ENCODE assay signal across 9 cellular contexts in the genomic region with DNA sequence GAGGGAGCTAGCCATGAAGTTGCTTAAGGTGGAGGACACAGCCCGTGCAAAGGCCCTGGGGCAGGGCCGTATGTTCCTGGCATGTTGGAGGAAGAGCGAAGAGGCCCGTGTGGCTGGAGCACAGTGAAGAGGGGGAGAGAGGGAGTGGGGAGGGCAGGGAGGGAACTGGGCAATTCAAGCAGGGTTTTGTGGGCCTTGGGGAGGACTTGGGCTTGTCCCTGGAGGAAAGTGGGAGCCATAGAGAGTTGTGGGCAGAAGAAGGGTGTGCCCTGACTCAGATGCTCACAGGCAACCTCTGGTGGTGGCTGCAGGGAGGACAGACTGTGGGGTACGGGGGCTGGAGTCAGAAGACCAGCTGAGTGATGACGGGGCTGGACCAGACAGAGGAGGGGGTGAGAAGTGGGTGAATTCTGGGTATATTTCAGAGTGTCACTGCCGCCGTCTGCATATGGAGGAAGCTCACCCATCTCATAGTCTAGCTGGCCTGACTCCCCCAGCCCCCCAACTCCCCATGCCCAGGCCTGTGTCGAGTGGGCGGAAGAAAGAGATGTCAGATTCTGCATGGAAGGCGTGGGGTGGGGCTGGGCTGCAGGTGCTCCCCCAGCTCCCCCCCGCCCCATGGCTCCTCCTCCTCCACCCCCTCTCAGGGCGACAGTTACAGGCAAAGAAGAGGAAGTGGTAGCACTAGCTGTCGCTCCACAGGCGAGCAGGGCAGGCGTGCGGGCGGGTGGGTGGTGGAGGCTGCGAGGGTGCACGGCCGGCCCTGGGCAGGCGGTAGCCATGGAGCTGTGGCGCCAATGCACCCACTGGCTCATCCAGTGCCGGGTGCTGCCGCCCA. TPM values are rescaled to one million over a fixed set of nuclear protein-coding genes. Genes with fewer than 3 reads are reported as not detected.
A peak's percentile ranks its signal among the peaks of the same experiment; 100 is the strongest.
DNase-seq lines count a peak whose midpoint lies in the region; ATAC-seq, FAIRE-seq and TF ChIP-seq lines count a peak whose summit lies in the region.
"Had no signal": no experiment of that assay in that cellular context is flagged by ENCODE, and none has a peak within 500 bp of the region (broad histone marks: within the 10 kb centered on the region; RNA-seq: fewer than 3 reads in every experiment).

Gene VAV1 (plus strand): TSS at position 681 of the 838 bp plus-strand sequence. CDS start 100 bp downstream, at position 781.

- no peak for FAIRE-seq in urothelium cell line (lab: Jason Lieb, UNC)

- H3K4me3 ChIP-seq in GM23338 (no peak within 1 kb of the TSS), right lobe of liver (peak within 1 kb of the TSS; percentile 32 to 57 (median 36))

- peaks cover 32% of the 10 kb centered on the region for H3K36me3 Mint-ChIP-seq in GM23338 (ENCODE audit: low read depth)

- H3K27me3 Mint-ChIP-seq in GM23338 (ENCODE audit: insufficient read depth, low read depth, poor library complexity), result peaks cover 13% of the 10 kb centered on the region

- H3K27me3 ChIP-seq in GM23338 (ENCODE audit: insufficient read depth) (no peaks in the 10 kb centered on the region), right lobe of liver (no peaks in the 10 kb centered on the region)

- TF ChIP-seq CTCF in GM23338 (conservative IDR thresholded peaks at IDR 0.05; ENCODE audit: low read depth in 2 of 2) (peak in 1 of 2 experiments; percentile 47; a peak in 3 of 4 replicates), right lobe of liver (IDR thresholded peaks at IDR 0.05) (peak in 1 of 4 donors; percentile 23), RWPE1 (conservative IDR thresholded peaks at IDR 0.05; ENCODE audit: low read depth) (no peak)

- H3K36me3 ChIP-seq in GM23338 (ENCODE audit: insufficient read depth) (no peaks in the 10 kb centered on the region), right lobe of liver (no peaks in the 10 kb centered on the region)

- H3K9me3 Mint-ChIP-seq in GM23338, result peaks cover 54% of the 10 kb centered on the region

- H4K20me1 ChIP-seq in GM23338 (replicated peaks; ENCODE audit: insufficient read depth), result no peaks in the 10 kb centered on the region

- H3K9me3 ChIP-seq in right lobe of liver, result no peaks in the 10 kb centered on the region

- H3K4me1 ChIP-seq in GM23338 (ENCODE audit: insufficient read depth), result peaks cover 10% of the 10 kb centered on the region; the same call in 1 of the 2 replicates
- H3K4me1 ChIP-seq in right lobe of liver, result peaks cover 0 to 8% (median under 1%) of the 10 kb centered on the region in 4 donors

- ATAC-seq in GM23338 (no peak), right lobe of liver (peak; percentile 55 to 75 (median 62))

- H3K27ac ChIP-seq in GM23338 (ENCODE audit: low read depth) (no peak within 1 kb of the TSS), right lobe of liver (peak within 1 kb of the TSS in 2 of 3 donors; percentile 37 to 67), RWPE1 (no peak within 1 kb of the TSS)

- H3K27ac Mint-ChIP-seq in GM23338, result no peak within 1 kb of the TSS

- WGBS in right lobe of liver (ENCODE audit: insufficient coverage, low coverage, low lambda C conversion rate, missing lambda C conversion rate), result 57% methylated on average over 12 of the region's 25 CpGs

- H3K4me3 Mint-ChIP-seq in GM23338, result no peak within 1 kb of the TSS

- intact Hi-C loops in right lobe of liver (cut with DNase I), result no loop called here

- peak; percentile 53 for DNase-seq in Ammon's horn (ENCODE audit: low spot score)
- peak; percentile 36 for DNase-seq in GM23338 (ENCODE audit: low spot score)
- DNase-seq in SKM-1 (lab: John Stamatoyannopoulos, UW; ENCODE audit: unreplicated experiment), result peak; percentile 94
- peak; percentile 72 for DNase-seq in activated gamma-delta T cell treated with anti-CD3 and anti-CD28 coated beads, Interleukin-2, amount 50 U/mL, for 16 hours (ENCODE audit: low read depth)
- peak; percentile 65 to 78 (median 72) for DNase-seq in right lobe of liver
- peak; percentile 59 to 76 for DNase-seq in stimulated activated CD8-positive, alpha-beta memory T cell treated with anti-CD3 and anti-CD28 coated beads, Interleukin-2, amount 100 ng/mL, for 1 hour (ENCODE audit: low read depth in 2 of 2)
- DNase-seq in RWPE1 (ENCODE audit: low spot score), result no peak
- no peak for DNase-seq in urothelium cell line (ENCODE audit: low spot score)

- H3K4me1 Mint-ChIP-seq in GM23338, result 0 out of 3 replicates have a peak, but pooled peaks cover 4% of the 10 kb centered on the region

- H3F3A ChIP-seq in GM23338 (replicated peaks; ENCODE audit: low read depth), result no peaks in the 10 kb centered on the region

- CTCF ChIA-PET in RWPE1 (lab: Yijun Ruan, JAX), result interaction anchor here (1.0 kb wide), 1 partner anchor 11 kb away, joined by 5 read pairs; no protein-coding TSS in a partner anchor

- H2AFZ ChIP-seq in GM23338, result peak within 1 kb of the TSS; percentile 94

- no peaks in the 10 kb centered on the region for H3K9me2 ChIP-seq in GM23338 (ENCODE audit: insufficient read depth)

- H3K4me2 ChIP-seq in GM23338, result peak within 1 kb of the TSS; percentile 51; the same call in 1 of the 2 replicates

- no peaks in the 10 kb centered on the region for H3K79me2 ChIP-seq in GM23338 (replicated peaks; ENCODE audit: insufficient read depth)

- TF ChIP-seq POLR2A in right lobe of liver (IDR thresholded peaks at IDR 0.05), result no peak

- POLR2A ChIA-PET in RWPE1 (lab: Yijun Ruan, JAX; ENCODE audit: low non-redundant PET), result no interaction called here

TF ChIP-seq in GM23338, 12 proteins besides CTCF, POLR2A, EP300 and RAD21 (continues in another document):
- TF ChIP-seq ZNF114 (CRISPR knock-in tag; IDR thresholded peaks at IDR 0.05), result no peak
- no peak for TF ChIP-seq ZNF331 (CRISPR knock-in tag; IDR thresholded peaks at IDR 0.05; ENCODE audit: low read depth)
- no peak for TF ChIP-seq JUNB (IDR thresholded peaks at IDR 0.05; ENCODE audit: unreplicated experiment)
- no peak for TF ChIP-seq EZH2phosphoT487 (IDR thresholded peaks at IDR 0.05; ENCODE audit: unreplicated experiment)
- TF ChIP-seq EZH2 (IDR thresholded peaks at IDR 0.05; ENCODE audit: low read depth, unreplicated experiment), result no peak
- TF ChIP-seq, protein P1, sequence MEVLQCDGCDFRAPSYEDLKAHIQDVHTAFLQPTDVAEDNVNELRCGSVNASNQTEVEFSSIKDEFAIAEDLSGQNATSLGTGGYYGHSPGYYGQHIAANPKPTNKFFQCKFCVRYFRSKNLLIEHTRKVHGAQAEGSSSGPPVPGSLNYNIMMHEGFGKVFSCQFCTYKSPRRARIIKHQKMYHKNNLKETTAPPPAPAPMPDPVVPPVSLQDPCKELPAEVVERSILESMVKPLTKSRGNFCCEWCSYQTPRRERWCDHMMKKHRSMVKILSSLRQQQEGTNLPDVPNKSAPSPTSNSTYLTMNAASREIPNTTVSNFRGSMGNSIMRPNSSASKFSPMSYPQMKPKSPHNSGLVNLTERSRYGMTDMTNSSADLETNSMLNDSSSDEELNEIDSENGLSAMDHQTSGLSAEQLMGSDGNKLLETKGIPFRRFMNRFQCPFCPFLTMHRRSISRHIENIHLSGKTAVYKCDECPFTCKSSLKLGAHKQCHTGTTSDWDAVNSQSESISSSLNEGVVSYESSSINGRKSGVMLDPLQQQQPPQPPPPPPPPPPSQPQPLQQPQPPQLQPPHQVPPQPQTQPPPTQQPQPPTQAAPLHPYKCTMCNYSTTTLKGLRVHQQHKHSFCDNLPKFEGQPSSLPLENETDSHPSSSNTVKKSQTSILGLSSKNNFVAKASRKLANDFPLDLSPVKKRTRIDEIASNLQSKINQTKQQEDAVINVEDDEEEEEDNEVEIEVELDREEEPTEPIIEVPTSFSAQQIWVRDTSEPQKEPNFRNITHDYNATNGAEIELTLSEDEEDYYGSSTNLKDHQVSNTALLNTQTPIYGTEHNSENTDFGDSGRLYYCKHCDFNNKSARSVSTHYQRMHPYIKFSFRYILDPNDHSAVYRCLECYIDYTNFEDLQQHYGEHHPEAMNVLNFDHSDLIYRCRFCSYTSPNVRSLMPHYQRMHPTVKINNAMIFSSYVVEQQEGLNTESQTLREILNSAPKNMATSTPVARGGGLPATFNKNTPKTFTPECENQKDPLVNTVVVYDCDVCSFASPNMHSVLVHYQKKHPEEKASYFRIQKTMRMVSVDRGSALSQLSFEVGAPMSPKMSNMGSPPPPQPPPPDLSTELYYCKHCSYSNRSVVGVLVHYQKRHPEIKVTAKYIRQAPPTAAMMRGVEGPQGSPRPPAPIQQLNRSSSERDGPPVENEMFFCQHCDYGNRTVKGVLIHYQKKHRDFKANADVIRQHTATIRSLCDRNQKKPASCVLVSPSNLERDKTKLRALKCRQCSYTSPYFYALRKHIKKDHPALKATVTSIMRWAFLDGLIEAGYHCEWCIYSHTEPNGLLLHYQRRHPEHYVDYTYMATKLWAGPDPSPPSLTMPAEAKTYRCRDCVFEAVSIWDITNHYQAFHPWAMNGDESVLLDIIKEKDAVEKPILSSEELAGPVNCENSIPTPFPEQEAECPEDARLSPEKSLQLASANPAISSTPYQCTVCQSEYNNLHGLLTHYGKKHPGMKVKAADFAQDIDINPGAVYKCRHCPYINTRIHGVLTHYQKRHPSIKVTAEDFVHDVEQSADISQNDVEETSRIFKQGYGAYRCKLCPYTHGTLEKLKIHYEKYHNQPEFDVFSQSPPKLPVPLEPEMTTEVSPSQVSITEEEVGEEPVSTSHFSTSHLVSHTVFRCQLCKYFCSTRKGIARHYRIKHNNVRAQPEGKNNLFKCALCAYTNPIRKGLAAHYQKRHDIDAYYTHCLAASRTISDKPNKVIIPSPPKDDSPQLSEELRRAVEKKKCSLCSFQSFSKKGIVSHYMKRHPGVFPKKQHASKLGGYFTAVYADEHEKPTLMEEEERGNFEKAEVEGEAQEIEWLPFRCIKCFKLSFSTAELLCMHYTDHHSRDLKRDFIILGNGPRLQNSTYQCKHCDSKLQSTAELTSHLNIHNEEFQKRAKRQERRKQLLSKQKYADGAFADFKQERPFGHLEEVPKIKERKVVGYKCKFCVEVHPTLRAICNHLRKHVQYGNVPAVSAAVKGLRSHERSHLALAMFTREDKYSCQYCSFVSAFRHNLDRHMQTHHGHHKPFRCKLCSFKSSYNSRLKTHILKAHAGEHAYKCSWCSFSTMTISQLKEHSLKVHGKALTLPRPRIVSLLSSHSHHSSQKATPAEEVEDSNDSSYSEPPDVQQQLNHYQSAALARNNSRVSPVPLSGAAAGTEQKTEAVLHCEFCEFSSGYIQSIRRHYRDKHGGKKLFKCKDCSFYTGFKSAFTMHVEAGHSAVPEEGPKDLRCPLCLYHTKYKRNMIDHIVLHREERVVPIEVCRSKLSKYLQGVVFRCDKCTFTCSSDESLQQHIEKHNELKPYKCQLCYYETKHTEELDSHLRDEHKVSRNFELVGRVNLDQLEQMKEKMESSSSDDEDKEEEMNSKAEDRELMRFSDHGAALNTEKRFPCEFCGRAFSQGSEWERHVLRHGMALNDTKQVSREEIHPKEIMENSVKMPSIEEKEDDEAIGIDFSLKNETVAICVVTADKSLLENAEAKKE (CRISPR knock-in tag; IDR thresholded peaks at IDR 0.05), result no peak
- no peak for TF ChIP-seq POLR2AphosphoS5 (IDR thresholded peaks at IDR 0.05; ENCODE audit: low read depth)
- no peak for TF ChIP-seq NANOG (IDR thresholded peaks at IDR 0.05; ENCODE audit: borderline replicate concordance)
- TF ChIP-seq CREB1 (CRISPR knock-in tag; IDR thresholded peaks at IDR 0.05; ENCODE audit: low read depth), result no peak
- TF ChIP-seq STAT1 (IDR thresholded peaks at IDR 0.05; ENCODE audit: unreplicated experiment), result no peak

RNA-seq across cellular contexts. Expression of gene VAV1, which starts in this region (rescaled TPM):
- total RNA-seq in GM23338 (2014; rRNA removed; shearing (Covaris generic)), result 1.7 and 1.8 TPM in 2 replicates
- 0.82 and 1.0 TPM in 2 replicates for polyA plus RNA-seq in GM23338 (2016; fragmentation: Nextera tagmentation; extraction: Ambion mirVana)
- total RNA-seq in right lobe of liver, result 1 to 10 TPM; 1.1 to 7.9 (median 3.1) TPM
- polyA plus RNA-seq: BJ had no signal

Comparison
In these comparisons a context has a peak if more than half of its experiments do, and no peak if none do; other contexts are left out.
1. DNase-seq: peak in Ammon's horn (single experiment), GM23338 (single experiment), SKM-1 (single experiment), activated gamma-delta T cell treated with anti-CD3 and anti-CD28 coated beads, Interleukin-2, amount 50 U/mL, for 16 hours (single experiment), right lobe of liver (3 of 3) and stimulated activated CD8-positive, alpha-beta memory T cell treated with anti-CD3 and anti-CD28 coated beads, Interleukin-2, amount 100 ng/mL, for 1 hour (2 of 2); none in RWPE1 (single experiment) and urothelium cell line (single experiment).
2. H3K27ac ChIP-seq: peak in right lobe of liver (2 of 3); none in GM23338 (single experiment) and RWPE1 (single experiment).